ENCODE assay signal across 9 cellular contexts in genomic region chr12:50542448-50542847, GRCh38. TPM values are rescaled to one million over a fixed set of nuclear protein-coding genes. Genes with fewer than 3 reads are reported as not detected.
DNase-seq lines count a peak whose midpoint lies in the region; ATAC-seq and TF ChIP-seq lines count a peak whose summit lies in the region.
"Had no signal": no experiment of that assay in that cellular context is flagged by ENCODE, and none has a peak within 500 bp of the region (broad histone marks: within the 10 kb centered on the region; RNA-seq: fewer than 3 reads in every experiment).

No MANE protein-coding gene starts in this region.

- no peak for TF ChIP-seq POLR2A in GM18505 (IDR thresholded peaks at IDR 0.05; ENCODE audit: borderline replicate concordance, extremely low read depth, insufficient read depth, insufficient read length)

- intact Hi-C loops in activated CD8-positive, alpha-beta T cell treated with anti-CD3 and anti-CD28 coated beads for 36 hours (cut with micrococcal nuclease), result no loop called here
- intact Hi-C loops in left colon (cut with DNase I, micrococcal nuclease), result no loop called here

- POLR2A ChIA-PET in activated CD8-positive, alpha-beta T cell treated with anti-CD3 and anti-CD28 coated beads for 36 hours (lab: Charles Lee), result interaction anchor here (1.0 to 1.5 kb wide), 5 partner anchors 11 to 87 kb away, joined by 3 to 4 read pairs (median 4); no protein-coding TSS in a partner anchor

- DNase-seq in COLO829 (ENCODE audit: low spot score), result peak; percentile 40
- DNase-seq in activated CD8-positive, alpha-beta T cell treated with anti-CD3 and anti-CD28 coated beads for 36 hours, result peak; percentile 58
- no peak for DNase-seq in left colon
- no peak for DNase-seq in NCI-H187 treated with DMSO at 0.1 percent for 48 hours (lab: John Stamatoyannopoulos, UW)
- no peak for DNase-seq in OCI-M1 (lab: John Stamatoyannopoulos, UW)
- DNase-seq: glutamatergic neuron had no signal

- CTCF ChIA-PET in activated CD8-positive, alpha-beta T cell treated with anti-CD3 and anti-CD28 coated beads for 36 hours (lab: Charles Lee), result interaction anchor here (1.0 to 2.0 kb wide), 6 partner anchors 12 to 95 kb away, joined by 4 to 11 read pairs (median 7); partner anchors contain the start of gene DIP2B

- H3K4me1 Mint-ChIP-seq in activated CD8-positive, alpha-beta T cell treated with anti-CD3 and anti-CD28 coated beads for 36 hours (ENCODE audit: low read depth), result peaks cover 46% of the 10 kb centered on the region

- TF ChIP-seq CTCF in activated CD8-positive, alpha-beta T cell treated with anti-CD3 and anti-CD28 coated beads for 36 hours (IDR thresholded peaks at IDR 0.05), result no peak

- H3K27me3 Mint-ChIP-seq in activated CD8-positive, alpha-beta T cell treated with anti-CD3 and anti-CD28 coated beads for 36 hours, result no peaks in the 10 kb centered on the region

- peaks cover 1% of the 10 kb centered on the region for H3K36me3 Mint-ChIP-seq in activated CD8-positive, alpha-beta T cell treated with anti-CD3 and anti-CD28 coated beads for 36 hours (ENCODE audit: low read depth)

- ATAC-seq in HG02610 (IDR thresholded peaks at IDR 0.05; ENCODE audit: unreplicated experiment), result peak; percentile 69
- peak; percentile 98 for ATAC-seq in activated CD8-positive, alpha-beta T cell treated with anti-CD3 and anti-CD28 coated beads for 36 hours
- ATAC-seq in left colon, result peak; percentile 84
- no peak for ATAC-seq in GM18505 (IDR thresholded peaks at IDR 0.05; ENCODE audit: unreplicated experiment)
- ATAC-seq in HG03457 (IDR thresholded peaks at IDR 0.05; ENCODE audit: unreplicated experiment), result no peak

- peak overlapping the region; percentile 82 for H3K27ac Mint-ChIP-seq in activated CD8-positive, alpha-beta T cell treated with anti-CD3 and anti-CD28 coated beads for 36 hours

- no peaks in the 10 kb centered on the region for H3K9me3 Mint-ChIP-seq in activated CD8-positive, alpha-beta T cell treated with anti-CD3 and anti-CD28 coated beads for 36 hours

- H3K4me3 Mint-ChIP-seq in activated CD8-positive, alpha-beta T cell treated with anti-CD3 and anti-CD28 coated beads for 36 hours, result no peak overlapping the region

RNA-seq across cellular contexts. Expression of gene DIP2B, which starts 37.7 kb away (rescaled TPM):
- 10 to 100 TPM; 21.2 to 23.7 TPM for total RNA-seq in activated CD8-positive, alpha-beta T cell treated with anti-CD3 and anti-CD28 coated beads for 36 hours
- 10 to 100 TPM; 33.5 to 37.7 TPM for total RNA-seq in left colon

Comparison
In these comparisons a context has a peak if more than half of its experiments do, and no peak if none do; other contexts are left out.
1. DNase-seq: peak in COLO829 (single experiment) and activated CD8-positive, alpha-beta T cell treated with anti-CD3 and anti-CD28 coated beads for 36 hours (single experiment); none in left colon (0 of 2), NCI-H187 treated with DMSO at 0.1 percent for 48 hours (single experiment) and OCI-M1 (single experiment).
2. ATAC-seq: peak in HG02610 (single experiment), activated CD8-positive, alpha-beta T cell treated with anti-CD3 and anti-CD28 coated beads for 36 hours (single experiment) and left colon (single experiment); none in GM18505 (single experiment) and HG03457 (single experiment).